Comparison of ENCODE assay signal across 1 cellular context in genomic region chr22:37701121-37701786, GRCh38.
TF ChIP-seq lines count a peak whose summit lies in the region.

No MANE protein-coding gene starts in this region.

TF ChIP-seq in IMR-90, 13 proteins besides CTCF, POLR2A, EP300 and RAD21 (continued from another document):
- no peak for TF ChIP-seq ELK1 (IDR thresholded peaks at IDR 0.05; ENCODE audit: borderline replicate concordance, low read depth, low read length)
